8 cellular contexts compared by ENCODE assay signal in the genomic region with DNA sequence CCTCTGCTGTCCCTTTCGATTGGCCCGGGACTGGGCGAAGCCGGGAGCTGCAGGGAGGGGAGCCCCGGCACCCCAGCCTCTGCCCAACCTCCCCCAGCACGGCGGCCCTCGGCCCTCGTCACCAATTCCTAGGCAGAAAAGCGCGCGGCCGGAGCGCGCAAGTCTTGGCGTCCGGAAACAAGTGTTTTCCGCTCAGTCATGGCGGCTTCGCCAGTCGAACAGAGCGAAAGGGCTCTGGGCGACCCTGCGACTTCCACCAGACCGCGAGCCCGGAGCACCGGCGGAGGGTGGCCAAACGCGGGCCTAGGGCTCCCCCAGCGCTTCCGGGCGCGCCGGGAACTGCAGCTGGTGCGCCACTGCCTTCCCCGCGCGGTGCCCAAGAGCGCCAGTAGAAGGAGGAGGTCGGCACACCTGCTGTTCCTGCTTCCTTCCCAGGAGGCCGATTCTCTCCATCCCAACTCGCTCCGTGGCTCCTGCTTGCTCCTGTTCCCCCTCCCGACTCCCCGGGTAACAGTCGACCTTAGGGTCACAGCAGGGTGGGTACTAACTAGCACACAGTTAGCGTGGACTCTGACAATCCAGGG.
DNase-seq lines count a peak whose midpoint lies in the region; ATAC-seq lines count a peak whose summit lies in the region.

No MANE protein-coding gene starts in this region.

- ATAC-seq in GM18861 (IDR thresholded peaks at IDR 0.05; ENCODE audit: unreplicated experiment) (peak; percentile 68), HG03095 (IDR thresholded peaks at IDR 0.05; ENCODE audit: unreplicated experiment) (peak; percentile 85)
- ATAC-seq in stimulated activated memory B cell treated with anti-CD40 and anti-IgM and Interleukin-4, amounts not matched to agents 10 μg/mL and 1 μg/mL and 100 μg/mL, for 72 hours = peak; percentile 69

- H3K4me3 Mint-ChIP-seq in stimulated activated memory B cell treated with anti-CD40 and anti-IgM and Interleukin-4, amounts not matched to agents 10 μg/mL and 1 μg/mL and 100 μg/mL, for 72 hours = peak overlapping the region; percentile 57

- H3K27me3 Mint-ChIP-seq in stimulated activated memory B cell treated with anti-CD40 and anti-IgM and Interleukin-4, amounts not matched to agents 10 μg/mL and 1 μg/mL and 100 μg/mL, for 72 hours = peaks cover 48% of the 10 kb centered on the region

- peak; percentile 19 for DNase-seq in A172 (ENCODE audit: low spot score)
- DNase-seq in NCI-H748 treated with DMSO at 0.1 percent for 48 hours (lab: John Stamatoyannopoulos, UW) = peak; percentile 85
- DNase-seq in caudate nucleus (lab: John Stamatoyannopoulos, UW) = peak in 32 of 61 donors; percentile 11 to 77 (median 39)
- DNase-seq in kidney tubule cell (ENCODE audit: low spot score) = peak; percentile 73
- no peak for DNase-seq in activated effector memory CD4-positive, alpha-beta T cell treated with Interleukin-2 at 50 U/mL for 16 hours

- no peak overlapping the region for H3K27ac Mint-ChIP-seq in stimulated activated memory B cell treated with anti-CD40 and anti-IgM and Interleukin-4, amounts not matched to agents 10 μg/mL and 1 μg/mL and 100 μg/mL, for 72 hours

- no peak overlapping the region for H3K27ac ChIP-seq in caudate nucleus (ENCODE audit: low read depth, low read length)

- H3K36me3 Mint-ChIP-seq in stimulated activated memory B cell treated with anti-CD40 and anti-IgM and Interleukin-4, amounts not matched to agents 10 μg/mL and 1 μg/mL and 100 μg/mL, for 72 hours = no peaks in the 10 kb centered on the region

- peaks cover 12% of the 10 kb centered on the region for H3K4me1 Mint-ChIP-seq in stimulated activated memory B cell treated with anti-CD40 and anti-IgM and Interleukin-4, amounts not matched to agents 10 μg/mL and 1 μg/mL and 100 μg/mL, for 72 hours

- H3K9me3 Mint-ChIP-seq in stimulated activated memory B cell treated with anti-CD40 and anti-IgM and Interleukin-4, amounts not matched to agents 10 μg/mL and 1 μg/mL and 100 μg/mL, for 72 hours = no peaks in the 10 kb centered on the region
